Comparison of ENCODE assay signal across 13 cellular contexts in the genomic region with DNA sequence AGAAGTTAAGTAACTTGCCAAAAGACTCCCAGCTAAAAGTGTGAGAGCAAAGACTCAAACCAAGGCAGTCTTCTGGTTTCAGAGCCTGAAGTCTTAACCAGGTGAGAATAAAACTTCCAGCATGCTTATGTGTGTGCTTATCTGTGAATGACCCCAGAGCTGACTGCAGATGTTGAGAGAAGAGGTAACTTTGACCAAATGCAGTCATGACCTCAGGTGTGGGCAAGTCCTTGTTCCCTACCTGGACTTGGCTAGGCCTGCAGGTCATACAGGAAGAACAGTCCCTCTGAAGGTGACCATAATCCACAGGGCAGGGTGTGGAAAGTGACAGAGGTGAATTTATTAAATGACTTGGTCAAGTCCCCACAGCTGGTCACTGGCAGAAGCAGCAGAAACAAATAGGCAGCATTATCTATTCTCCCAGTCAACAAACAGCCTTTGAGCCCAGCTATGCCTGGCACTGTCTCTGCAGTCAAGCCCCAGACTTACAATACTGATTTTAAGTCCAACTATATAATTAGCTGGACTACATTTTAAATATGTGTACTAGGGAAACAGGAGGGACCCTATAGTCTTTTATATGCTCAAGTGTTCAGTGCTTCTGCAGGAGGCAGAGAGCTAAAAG. TPM values are rescaled to one million over a fixed set of nuclear protein-coding genes. Genes with fewer than 3 reads are reported as not detected.
"Had no signal": no experiment of that assay in that cellular context is flagged by ENCODE, and none has a peak within 500 bp of the region (broad histone marks: within the 10 kb centered on the region; RNA-seq: fewer than 3 reads in every experiment).

No MANE protein-coding gene starts in this region.

- FAIRE-seq: urothelium cell line had no signal

- ATAC-seq: activated CD4-positive, alpha-beta T cell treated with anti-CD3 and anti-CD28 coated beads for 36 hours had no signal

- H3K36me3 ChIP-seq: WERI-Rb-1 had no signal

- H3K27ac ChIP-seq: WERI-Rb-1 had no signal

- DNase-seq: activated CD4-positive, alpha-beta memory T cell treated with anti-CD3 and anti-CD28 coated beads, Interleukin-2, amount 10 ng/mL, durations not matched to agents 7 days and 5 days; activated CD4-positive, alpha-beta T cell treated with anti-CD3 and anti-CD28 coated beads for 36 hours; activated gamma-delta T cell; activated naive CD8-positive, alpha-beta T cell treated with anti-CD3 and anti-CD28 coated beads for 36 hours; activated T-cell treated with anti-CD3 and anti-CD28 coated beads, Interleukin-2, amount 50 U/mL, for 48 hours; foreskin melanocyte; kidney glomerular epithelial cell; stimulated activated CD4-positive, alpha-beta T cell treated with anti-CD3 and anti-CD28 coated beads, Interleukin-15, amount 100 ng/mL, for 24 hours; stimulated activated CD4-positive, alpha-beta T cell treated with anti-CD3 and anti-CD28 coated beads, Interleukin-4, amount 100 ng/mL, for 24 hours; T-helper 9 cell; WERI-Rb-1 had no signal

RNA-seq across cellular contexts. Expression of a gene that starts 3.0 kb away (rescaled TPM):
- total RNA-seq: activated CD4-positive, alpha-beta memory T cell treated with anti-CD3 and anti-CD28 coated beads, Interleukin-2, amount 10 ng/mL, durations not matched to agents 7 days and 5 days had no signal

RNA-seq across cellular contexts. Expression of a gene that starts 59.5 kb away (rescaled TPM):
- total RNA-seq: activated CD4-positive, alpha-beta memory T cell treated with anti-CD3 and anti-CD28 coated beads, Interleukin-2, amount 10 ng/mL, durations not matched to agents 7 days and 5 days; skeletal muscle tissue had no signal
